Comparison of ENCODE assay signal across 14 cellular contexts in the genomic region with DNA sequence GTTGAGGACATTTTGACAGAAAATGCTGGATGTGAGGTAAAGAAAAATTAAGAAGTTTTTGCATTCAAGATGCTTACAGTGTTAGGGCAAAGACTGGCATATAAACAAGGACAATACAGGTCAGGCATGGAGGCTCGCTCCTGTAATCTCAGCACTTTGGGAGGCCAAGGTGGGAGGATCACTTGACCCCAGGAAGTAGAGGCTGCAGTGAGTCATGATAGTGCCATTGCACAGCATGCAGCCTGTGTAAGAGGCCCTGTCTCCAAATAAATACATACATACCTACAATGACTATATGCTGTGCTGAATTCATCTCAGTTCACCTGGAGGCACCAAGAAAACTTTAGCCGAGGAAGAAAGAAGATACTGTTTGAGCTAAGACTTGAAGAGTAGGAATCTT. TPM values are rescaled to one million over a fixed set of nuclear protein-coding genes. Genes with fewer than 3 reads are reported as not detected.
DNase-seq lines count a peak whose midpoint lies in the region; ATAC-seq and TF ChIP-seq lines count a peak whose summit lies in the region.
"Had no signal": no experiment of that assay in that cellular context is flagged by ENCODE, and none has a peak within 500 bp of the region (broad histone marks: within the 10 kb centered on the region; RNA-seq: fewer than 3 reads in every experiment).

No MANE protein-coding gene starts in this region.

- H3K27ac Mint-ChIP-seq in MCF 10A (ENCODE audit: low read depth, unreplicated experiment): no peak overlapping the region
- H3K27ac Mint-ChIP-seq in central memory CD8-positive, alpha-beta T cell (ENCODE audit: low read depth): peak overlapping the region; percentile 24

- CTCF ChIA-PET in MCF 10A (lab: Yijun Ruan, JAX): interaction anchor here (0.6 kb wide), 1 partner anchor 136 kb away, joined by 3 read pairs; no protein-coding TSS in a partner anchor

- H3K36me3 ChIP-seq in breast epithelium (no peaks in the 10 kb centered on the region), OCI-LY1 (ENCODE audit: insufficient read depth, low read length) (peaks cover 10% of the 10 kb centered on the region; the same call in 1 of the 2 replicates), thoracic aorta (no peaks in the 10 kb centered on the region)
- H3K36me3 ChIP-seq: spleen had no signal

- no peaks in the 10 kb centered on the region for H3K9me2 ChIP-seq in OCI-LY1 (ENCODE audit: low read depth, low read length)

- peaks cover 49% of the 10 kb centered on the region for H3K79me2 ChIP-seq in OCI-LY1 (ENCODE audit: insufficient read depth, low read length)

- H3K4me3 Mint-ChIP-seq in MCF 10A (ENCODE audit: unreplicated experiment): peak overlapping the region; percentile 90
- peak overlapping the region; percentile 97 for H3K4me3 Mint-ChIP-seq in central memory CD8-positive, alpha-beta T cell

- no peak for TF ChIP-seq CTCF in MCF 10A (IDR thresholded peaks at IDR 0.05; ENCODE audit: unreplicated experiment)
- no peak for TF ChIP-seq CTCF in breast epithelium (IDR thresholded peaks at IDR 0.05)
- TF ChIP-seq CTCF in OCI-LY1 (IDR thresholded peaks at IDR 0.05; ENCODE audit: low read length): no peak
- no peak for TF ChIP-seq CTCF in thoracic aorta (IDR thresholded peaks at IDR 0.05)

- POLR2A ChIA-PET in MCF 10A (lab: Yijun Ruan, JAX): interaction anchor here (0.6 kb wide), 1 partner anchor 220 kb away, joined by 4 read pairs; no protein-coding TSS in a partner anchor

- H3K4me1 Mint-ChIP-seq in MCF 10A (ENCODE audit: insufficient read depth, unreplicated experiment): no peaks in the 10 kb centered on the region
- peaks cover 23% of the 10 kb centered on the region for H3K4me1 Mint-ChIP-seq in central memory CD8-positive, alpha-beta T cell

- H4K20me1 ChIP-seq in OCI-LY1 (ENCODE audit: insufficient read depth, low read length): no peaks in the 10 kb centered on the region

- no peaks in the 10 kb centered on the region for H3K36me3 Mint-ChIP-seq in MCF 10A (ENCODE audit: insufficient read depth, unreplicated experiment)
- H3K36me3 Mint-ChIP-seq in central memory CD8-positive, alpha-beta T cell (ENCODE audit: insufficient read depth): peaks cover 12% of the 10 kb centered on the region

- no peak for DNase-seq in MCF 10A (ENCODE audit: unreplicated experiment)
- DNase-seq in breast epithelium (ENCODE audit: low spot score in 2 of 2): no peak
- no peak for DNase-seq in central memory CD8-positive, alpha-beta T cell (ENCODE audit: low spot score in 2 of 2)
- no peak for DNase-seq in thoracic aorta (ENCODE audit: low spot score)
- DNase-seq in foreskin melanocyte: no peak
- DNase-seq in erythroblast (lab: John Stamatoyannopoulos, UW): no peak
- no peak for DNase-seq in activated effector memory CD4-positive, alpha-beta T cell treated with anti-CD3 and anti-CD28 coated beads, Interleukin-2, amount 50 U/mL, for 16 hours
- DNase-seq: AML-193, NCI-H1694 treated with DMSO at 0.1 percent for 48 hours, NCI-H510A treated with DMSO at 0.1 percent for 48 hours, spleen had no signal

- no TSS peak for BruUV-seq in MCF 10A (replicated peaks; lab: Mats Ljungman, UMichigan)

- H3K4me1 ChIP-seq in breast epithelium (no peaks in the 10 kb centered on the region), OCI-LY1 (ENCODE audit: insufficient read depth, low read length, severe bottlenecking) (peaks cover 18% of the 10 kb centered on the region), thoracic aorta (ENCODE audit: control insufficient read depth in 1 of 2, low read depth in 2 of 2) (peaks cover 4 to 22% of the 10 kb centered on the region in 2 donors)
- H3K4me1 ChIP-seq: parathyroid adenoma had no signal

- no peaks in the 10 kb centered on the region for H3K27me3 Mint-ChIP-seq in MCF 10A (ENCODE audit: insufficient read depth, unreplicated experiment)
- no peaks in the 10 kb centered on the region for H3K27me3 Mint-ChIP-seq in central memory CD8-positive, alpha-beta T cell

- H2AFZ ChIP-seq in OCI-LY1 (ENCODE audit: low read length): no peak overlapping the region
- H2AFZ ChIP-seq: parathyroid adenoma had no signal

- H3K27me3 ChIP-seq in breast epithelium: no peaks in the 10 kb centered on the region
- no peaks in the 10 kb centered on the region for H3K27me3 ChIP-seq in OCI-LY1 (ENCODE audit: insufficient read depth, low read length)
- no peaks in the 10 kb centered on the region for H3K27me3 ChIP-seq in thoracic aorta (replicated peaks; ENCODE audit: insufficient read depth)
- H3K27me3 ChIP-seq: spleen had no signal

- H3K9ac ChIP-seq in OCI-LY1 (ENCODE audit: low read length): no peak overlapping the region
- H3K9ac ChIP-seq: parathyroid adenoma had no signal

- H3K27ac ChIP-seq in breast epithelium: no peak overlapping the region
- no peak overlapping the region for H3K27ac ChIP-seq in OCI-LY1 (ENCODE audit: low read depth, low read length, poor library complexity, severe bottlenecking)
- no peak overlapping the region for H3K27ac ChIP-seq in thoracic aorta
- H3K27ac ChIP-seq: parathyroid adenoma had no signal

- peak overlapping the region; percentile 88; the same call in 1 of the 2 replicates for H3K4me2 ChIP-seq in OCI-LY1 (ENCODE audit: low read length)

- H3K4me3 ChIP-seq in breast epithelium: no peak overlapping the region
- H3K4me3 ChIP-seq in OCI-LY1 (ENCODE audit: low read depth, low read length, poor library complexity, severe bottlenecking): peak overlapping the region; percentile 91
- H3K4me3 ChIP-seq in thoracic aorta: peak overlapping the region; percentile 7

- ATAC-seq in central memory CD8-positive, alpha-beta T cell (replicated peaks; ENCODE audit: extremely low read depth, poor library complexity, severe bottlenecking): no peak
- no peak for ATAC-seq in thoracic aorta (ENCODE audit: insufficient number of reproducible peaks, low FRiP score, low read depth)
- ATAC-seq: Panc1 had no signal

- intact Hi-C loops in MCF 10A (cut with micrococcal nuclease): no loop called here
- intact Hi-C loops in breast epithelium (cut with DNase I; ENCODE audit: low total_unique reads): no loop called here

- H3K9me3 ChIP-seq in breast epithelium: no peaks in the 10 kb centered on the region
- no peaks in the 10 kb centered on the region for H3K9me3 ChIP-seq in OCI-LY1 (ENCODE audit: low read length)
- H3K9me3 ChIP-seq in thoracic aorta: no peaks in the 10 kb centered on the region

- no peaks in the 10 kb centered on the region for H3F3A ChIP-seq in OCI-LY1 (ENCODE audit: insufficient read depth, low read length)

- TF ChIP-seq POLR2A in breast epithelium (IDR thresholded peaks at IDR 0.05) (no peak), erythroblast (IDR thresholded peaks at IDR 0.05; ENCODE audit: low read length) (no peak)

- no peaks in the 10 kb centered on the region for H3K9me3 Mint-ChIP-seq in MCF 10A (ENCODE audit: unreplicated experiment)
- no peaks in the 10 kb centered on the region for H3K9me3 Mint-ChIP-seq in central memory CD8-positive, alpha-beta T cell

RNA-seq across cellular contexts. Expression of a gene that starts 2.3 kb away (rescaled TPM):
- total RNA-seq in MCF 10A (2022) (50.3 and 60.2 TPM in 2 replicates), breast epithelium (10 to 100 TPM; 38.4 to 55.9 (median 54.7) TPM), thoracic aorta (10 to 100 TPM; 54.3 to 56.1 TPM)

RNA-seq across cellular contexts. Expression of a gene that starts 6.4 kb away (rescaled TPM):
- total RNA-seq in MCF 10A (2022): 245 and 344 TPM in 2 replicates
- 100 to 1,000 TPM; 219 to 412 (median 261) TPM for total RNA-seq in breast epithelium
- total RNA-seq in thoracic aorta: 100 to 1,000 TPM; 136 to 204 TPM

RNA-seq across cellular contexts. Expression of a gene that starts 17.6 kb away (rescaled TPM):
- total RNA-seq in MCF 10A (2022): 3.8 and 4.8 TPM in 2 replicates
- 10 to 100 TPM in 2 of 3 donors, 1 to 10 TPM in 1; 9.4 to 23.7 (median 16.4) TPM for total RNA-seq in breast epithelium
- total RNA-seq in thoracic aorta: 10 to 100 TPM; 11.8 to 18.2 TPM

Comparison
In these comparisons a context has a peak if more than half of its experiments do, and no peak if none do; other contexts are left out.
1. H3K4me3 ChIP-seq: peak in OCI-LY1 (single experiment) and thoracic aorta (single experiment); none in breast epithelium (0 of 3).